In the genomic region with DNA sequence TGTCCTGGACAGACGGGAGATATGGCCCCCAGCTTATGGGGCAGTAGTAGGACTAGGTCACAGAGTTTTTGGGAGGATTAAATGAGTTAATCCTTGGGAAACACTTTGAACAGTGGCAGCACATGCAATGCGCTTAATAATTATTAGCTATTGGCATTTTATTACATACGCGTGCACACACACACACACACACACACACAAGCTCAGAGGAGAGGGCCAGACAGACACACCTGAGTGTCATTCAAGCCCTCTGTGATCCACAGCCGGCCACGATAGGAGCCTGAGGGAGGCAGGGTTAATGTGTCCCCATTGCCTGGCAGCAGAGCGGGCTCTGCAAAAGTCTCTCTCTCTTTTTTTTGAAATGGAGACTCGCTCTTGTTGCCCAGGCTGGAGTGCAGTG, we compare ENCODE assay signal across 23 cellular contexts.
"Had no signal": no experiment of that assay in that cellular context is flagged by ENCODE, and none has a peak within 500 bp of the region (broad histone marks: within the 10 kb centered on the region; RNA-seq: fewer than 3 reads in every experiment).

No MANE protein-coding gene starts in this region.

- H3K36me3 ChIP-seq: thoracic aorta, vagina, WERI-Rb-1 had no signal

- H3K4me1 ChIP-seq: foreskin keratinocyte had no signal

- H3K9me3 ChIP-seq: esophagus muscularis mucosa, heart left ventricle, thoracic aorta, vagina had no signal

- ATAC-seq: activated CD8-positive, alpha-beta T cell treated with anti-CD3 and anti-CD28 coated beads for 36 hours; activated T-cell treated with anti-CD3 and anti-CD28 coated beads, Interleukin-2, amount 50 U/mL, for 4 hours; activated T-helper 17 cell treated with anti-CD3 and anti-CD28 coated beads, Interleukin-2, amount 50 U/mL, for 72 hours; heart left ventricle; right cardiac atrium; stimulated activated naive CD8-positive, alpha-beta T cell treated with anti-CD3 and anti-CD28 coated beads, Interleukin-15, Interleukin-2, amounts not matched to agents 100 U/mL and 50 U/mL, for 24 hours; T-helper 17 cell had no signal

- H3K4me3 ChIP-seq: esophagus muscularis mucosa, heart left ventricle, thoracic aorta, vagina had no signal

- DNase-seq: activated CD4-positive, alpha-beta T cell treated with anti-CD3 and anti-CD28 coated beads for 1 hour; activated CD4-positive, alpha-beta T cell treated with anti-CD3 and anti-CD28 coated beads, Interleukin-2, amount 50 U/mL, for 1 hour; activated CD8-positive, alpha-beta T cell treated with anti-CD3 and anti-CD28 coated beads for 36 hours; activated gamma-delta T cell treated with Interleukin-2 at 50 U/mL for 16 hours; activated naive CD4-positive, alpha-beta T cell treated with anti-CD3 and anti-CD28 coated beads, Interleukin-2, amount 50 U/mL, for 16 hours; activated T-cell treated with anti-CD3 and anti-CD28 coated beads, Interleukin-2, amount 50 U/mL, for 4 hours; amniotic stem cell; foreskin keratinocyte; hypothalamus; nephron progenitor cell; nucleus accumbens; right cardiac atrium; stimulated activated CD4-positive, alpha-beta T cell treated with anti-CD3 and anti-CD28 coated beads, Interleukin-2, amount 100 ng/mL, for 48 hours; stimulated activated naive CD8-positive, alpha-beta T cell treated with anti-CD3 and anti-CD28 coated beads, Interleukin-15, Interleukin-2, amounts not matched to agents 100 U/mL and 50 U/mL, for 24 hours; SW 1271; T-helper 17 cell; trophoblast cell; WERI-Rb-1 had no signal

- H3K27me3 ChIP-seq: esophagus muscularis mucosa, foreskin keratinocyte, heart left ventricle, vagina had no signal

- H3K27ac ChIP-seq: esophagus muscularis mucosa, foreskin keratinocyte, heart left ventricle, thoracic aorta, vagina, WERI-Rb-1 had no signal
